In genomic region chr4:159077018-159077417, GRCh38 we compare ENCODE assay signal across 7 cellular contexts. TPM values are rescaled to one million over a fixed set of nuclear protein-coding genes. Genes with fewer than 3 reads are reported as not detected.
A peak's percentile ranks its signal among the peaks of the same experiment; 100 is the strongest.
DNase-seq lines count a peak whose midpoint lies in the region; ATAC-seq and TF ChIP-seq lines count a peak whose summit lies in the region.
"Not testable (repeated sequence)": the region's sequence is repeated elsewhere in the genome, so short reads cannot be mapped to it uniquely, and the experiment has no call there.

No MANE protein-coding gene starts in this region.

- H3K27me3 Mint-ChIP-seq in activated CD4-positive, alpha-beta T cell treated with anti-CD3 and anti-CD28 coated beads for 36 hours; activated naive CD8-positive, alpha-beta T cell treated with anti-CD3 and anti-CD28 coated beads, Interleukin-2, amount 10 ng/mL, durations not matched to agents 7 days and 5 days: not testable (repeated sequence)

- H3K36me3 Mint-ChIP-seq in activated CD4-positive, alpha-beta T cell treated with anti-CD3 and anti-CD28 coated beads for 36 hours (ENCODE audit: low read depth); activated naive CD8-positive, alpha-beta T cell treated with anti-CD3 and anti-CD28 coated beads, Interleukin-2, amount 10 ng/mL, durations not matched to agents 7 days and 5 days: not testable (repeated sequence)

- DNase-seq in GM12865 (ENCODE audit: low read depth): peak; percentile 71
- DNase-seq in activated CD4-positive, alpha-beta T cell treated with anti-CD3 and anti-CD28 coated beads for 36 hours: peak; percentile 32
- DNase-seq in activated T-cell treated with anti-CD3 and anti-CD28 coated beads, Interleukin-2, amount 50 U/mL, for 48 hours: peak; percentile 27 to 29
- DNase-seq in activated naive CD8-positive, alpha-beta T cell treated with anti-CD3 and anti-CD28 coated beads, Interleukin-2, amount 10 ng/mL, durations not matched to agents 7 days and 5 days: not testable (repeated sequence)
- peak; percentile 34 for DNase-seq in stimulated activated CD8-positive, alpha-beta memory T cell treated with anti-CD3 and anti-CD28 coated beads, Interleukin-4, amount 100 ng/mL, for 48 hours

- POLR2A ChIA-PET in activated CD4-positive, alpha-beta T cell treated with anti-CD3 and anti-CD28 coated beads for 36 hours (lab: Charles Lee): interaction anchor here (0.6 kb wide), 1 partner anchor 141 kb away, joined by 3 read pairs; no protein-coding TSS in a partner anchor
- POLR2A ChIA-PET in activated naive CD8-positive, alpha-beta T cell treated with anti-CD3 and anti-CD28 coated beads, Interleukin-2, amount 10 ng/mL, durations not matched to agents 7 days and 5 days (lab: Charles Lee): interaction anchor here (1.2 kb wide), 1 partner anchor 29 kb away, joined by 3 read pairs; no protein-coding TSS in a partner anchor

- not testable (repeated sequence) for TF ChIP-seq CTCF in GM12865 (IDR thresholded peaks at IDR 0.05; ENCODE audit: insufficient read depth, low read depth, low read length, missing control alignments)

- intact Hi-C loops in activated CD4-positive, alpha-beta T cell treated with anti-CD3 and anti-CD28 coated beads for 36 hours (cut with DNase I, micrococcal nuclease): loop anchor here (1.0 to 10.0 kb wide), 7 partner anchors 26 to 405 kb away; partner anchors contain the start of genes C4orf46 (in 1 of the 2), ETFDH (in 1 of the 2), PPID (in 1 of the 2) and RAPGEF2 (in 1 of the 2)

- CTCF ChIA-PET in activated CD4-positive, alpha-beta T cell treated with anti-CD3 and anti-CD28 coated beads for 36 hours (lab: Charles Lee): not testable (repeated sequence)

- peak; percentile 16 for ATAC-seq in GM21723 (IDR thresholded peaks at IDR 0.05; ENCODE audit: unreplicated experiment)
- peak; percentile 1 for ATAC-seq in HG03432 (IDR thresholded peaks at IDR 0.05; ENCODE audit: unreplicated experiment)
- ATAC-seq in activated CD4-positive, alpha-beta T cell treated with anti-CD3 and anti-CD28 coated beads for 36 hours; activated naive CD8-positive, alpha-beta T cell treated with anti-CD3 and anti-CD28 coated beads, Interleukin-2, amount 10 ng/mL, durations not matched to agents 7 days and 5 days (ENCODE audit: low read depth): not testable (repeated sequence)

- H3K4me3 ChIP-seq in GM12865 (ENCODE audit: low read depth, low read length): not testable (repeated sequence)

- not testable (repeated sequence) for H3K4me3 Mint-ChIP-seq in activated CD4-positive, alpha-beta T cell treated with anti-CD3 and anti-CD28 coated beads for 36 hours
- H3K4me3 Mint-ChIP-seq in activated naive CD8-positive, alpha-beta T cell treated with anti-CD3 and anti-CD28 coated beads, Interleukin-2, amount 10 ng/mL, durations not matched to agents 7 days and 5 days: peak overlapping the region; percentile 28

- not testable (repeated sequence) for H3K9me3 Mint-ChIP-seq in activated CD4-positive, alpha-beta T cell treated with anti-CD3 and anti-CD28 coated beads for 36 hours (ENCODE audit: low read depth); activated naive CD8-positive, alpha-beta T cell treated with anti-CD3 and anti-CD28 coated beads, Interleukin-2, amount 10 ng/mL, durations not matched to agents 7 days and 5 days

- H3K4me1 Mint-ChIP-seq in activated CD4-positive, alpha-beta T cell treated with anti-CD3 and anti-CD28 coated beads for 36 hours: peaks cover 25% of the 10 kb centered on the region
- H3K4me1 Mint-ChIP-seq in activated naive CD8-positive, alpha-beta T cell treated with anti-CD3 and anti-CD28 coated beads, Interleukin-2, amount 10 ng/mL, durations not matched to agents 7 days and 5 days: peaks cover 11% of the 10 kb centered on the region

- H3K27ac Mint-ChIP-seq in activated CD4-positive, alpha-beta T cell treated with anti-CD3 and anti-CD28 coated beads for 36 hours: not testable (repeated sequence)
- peak overlapping the region; percentile 54 for H3K27ac Mint-ChIP-seq in activated naive CD8-positive, alpha-beta T cell treated with anti-CD3 and anti-CD28 coated beads, Interleukin-2, amount 10 ng/mL, durations not matched to agents 7 days and 5 days

RNA-seq across cellular contexts. Expression of gene RAPGEF2, which starts 25.9 kb away (rescaled TPM):
- total RNA-seq in activated CD4-positive, alpha-beta T cell treated with anti-CD3 and anti-CD28 coated beads for 36 hours: 10 to 100 TPM; 18.5 to 20.2 TPM
- 10 to 100 TPM; 23.2 to 24.1 TPM for total RNA-seq in activated naive CD8-positive, alpha-beta T cell treated with anti-CD3 and anti-CD28 coated beads, Interleukin-2, amount 10 ng/mL, durations not matched to agents 7 days and 5 days
